In genomic region chr11:63210111-63210510, GRCh38 we compare ENCODE assay signal across 10 cellular contexts. TPM values are rescaled to one million over a fixed set of nuclear protein-coding genes. Genes with fewer than 3 reads are reported as not detected.
"Had no signal": no experiment of that assay in that cellular context is flagged by ENCODE, and none has a peak within 500 bp of the region (broad histone marks: within the 10 kb centered on the region; RNA-seq: fewer than 3 reads in every experiment).

No MANE protein-coding gene starts in this region.

- DNase-seq: GM23248, GOT3, H7, HFFc6, IMR-90 had no signal

- H3K27ac ChIP-seq: GM23248 had no signal

- H3K9me3 Mint-ChIP-seq: HFFc6 had no signal

- H3K9me3 ChIP-seq: HAP-1 had no signal

- H3K9ac ChIP-seq: GM23248 had no signal

- H3K4me1 ChIP-seq: HAP-1 had no signal

- H3K36me3 ChIP-seq: HAP-1 had no signal

- H3K4me3 ChIP-seq: GM23248, HAP-1 had no signal

- ATAC-seq: HCT116 had no signal

- H2AFZ ChIP-seq: GM23248 had no signal

- H3K27ac Mint-ChIP-seq: HFFc6 had no signal

- FAIRE-seq: HTR-8/SVneo had no signal

- H3K4me3 Mint-ChIP-seq: HFFc6 had no signal

RNA-seq across cellular contexts. Expression of gene SLC22A25, which starts 33.3 kb away (rescaled TPM):
- total RNA-seq: GM23248, H4, H7, HFFc6, HT-29, IMR-90 had no signal
- polyA plus RNA-seq: GM23248, IMR-90 had no signal
